ENCODE assay signal across 8 cellular contexts in genomic region chr10:13299437-13300287, GRCh38. TPM values are rescaled to one million over a fixed set of nuclear protein-coding genes. Genes with fewer than 3 reads are reported as not detected.
A peak's percentile ranks its signal among the peaks of the same experiment; 100 is the strongest.
DNase-seq lines count a peak whose midpoint lies in the region; ATAC-seq, FAIRE-seq and TF ChIP-seq lines count a peak whose summit lies in the region.

TSS of gene PHYH (minus strand) at chr10:13300064. CDS start at chr10:13300042, 22 bp downstream.

- H3K4me3 Mint-ChIP-seq in type B pancreatic cell, result peak within 1 kb of the TSS; percentile 86

- DNase-seq in GM04504 (ENCODE audit: low read depth), result peak; percentile 68
- DNase-seq in H54 (ENCODE audit: insufficient read length, low spot score), result peak; percentile 87
- DNase-seq in MG63, result peak; percentile 88
- peak; percentile 75 to 85 (median 81) for DNase-seq in T-helper 1 cell
- peak; percentile 79 for DNase-seq in amniotic epithelial cell (ENCODE audit: low read depth)
- peak; percentile 91 to 94 for DNase-seq in heart right ventricle
- peak; percentile 96 for DNase-seq in posterior vena cava (ENCODE audit: low spot score)
- DNase-seq in type B pancreatic cell (ENCODE audit: extremely low spot score, unreplicated experiment), result peak; percentile 83

- FAIRE-seq in H54 (lab: Jason Lieb, UNC), result no peak

- no peaks in the 10 kb centered on the region for H3K36me3 Mint-ChIP-seq in type B pancreatic cell

- intact Hi-C loops in heart right ventricle (cut with DNase I), result loop anchor here in 9 of 10 donors (5.0 to 10.0 kb wide), 3 partner anchors 48 to 137 kb away; partner anchors contain the start of genes MCM10 (in 6 of the 9) and SEPHS1 (in 6 of the 9)
- intact Hi-C loops in posterior vena cava (cut with DNase I), result loop anchor here in 1 of 2 donors (2.0 kb wide), 1 partner anchor 139 kb away; the partner anchor contains the start of gene MCM10

- ATAC-seq in heart right ventricle, result peak; percentile 89 to 96 (median 94)

- H3K27ac Mint-ChIP-seq in type B pancreatic cell, result peak within 1 kb of the TSS; percentile 75

- H3K27me3 Mint-ChIP-seq in type B pancreatic cell, result no peaks in the 10 kb centered on the region

- TF ChIP-seq POLR2A in H54 (IDR thresholded peaks at IDR 0.05; ENCODE audit: low read depth, low read length), result peak; percentile 84

- no peaks in the 10 kb centered on the region for H3K27me3 ChIP-seq in MG63
- no peaks in the 10 kb centered on the region for H3K27me3 ChIP-seq in heart right ventricle

- TF ChIP-seq CTCF in heart right ventricle (IDR thresholded peaks at IDR 0.05) (no peak), type B pancreatic cell (conservative IDR thresholded peaks at IDR 0.05) (no peak)

- H3K9me3 ChIP-seq in MG63 (no peaks in the 10 kb centered on the region), heart right ventricle (no peaks in the 10 kb centered on the region)

- H3K4me1 Mint-ChIP-seq in type B pancreatic cell (ENCODE audit: unreplicated experiment), result peaks cover 10% of the 10 kb centered on the region

- H3K36me3 ChIP-seq in MG63, result no peaks in the 10 kb centered on the region
- H3K36me3 ChIP-seq in heart right ventricle, result peaks cover 0 to 14% (median 4%) of the 10 kb centered on the region in 9 donors

- H3K9me3 Mint-ChIP-seq in type B pancreatic cell, result no peaks in the 10 kb centered on the region

- peaks cover 0 to 36% (median 22%) of the 10 kb centered on the region in 9 donors for H3K4me1 ChIP-seq in heart right ventricle

- H3K4me3 ChIP-seq in MG63 (peak within 1 kb of the TSS; percentile 58), heart right ventricle (peak within 1 kb of the TSS; percentile 68 to 93 (median 80))

- H3K27ac ChIP-seq in heart right ventricle, result peak within 1 kb of the TSS; percentile 96 to 100 (median 100)

- WGBS in heart right ventricle, 2 donors, result 0% methylated on average over 72 to 88 of the region's 88 CpGs

RNA-seq across cellular contexts. Expression of gene PHYH, which starts in this region (rescaled TPM):
- total RNA-seq in MG63 (2014; rRNA removed; shearing (Covaris generic); ENCODE audit: low replicate concordance), result 7.2 and 12.7 TPM in 2 replicates
- total RNA-seq in heart right ventricle (100 to 1,000 TPM in 9 of 10 donors, 10 to 100 TPM in 1; 97.3 to 188 (median 162) TPM), posterior vena cava (10 to 100 TPM; 26.7 to 35.1 TPM), type B pancreatic cell (ENCODE audit: low replicate concordance) (23.3 and 27.3 TPM in 2 replicates)
- 10 to 100 TPM; 51.1 to 56.7 TPM for polyA plus RNA-seq in heart right ventricle

Comparison
In these comparisons a context has a peak if more than half of its experiments do, and no peak if none do; other contexts are left out.
1. Peak in every context shown above with its lines: DNase-seq, ATAC-seq, H3K4me3 ChIP-seq and H3K27ac ChIP-seq.